1 cellular context compared by ENCODE assay signal in genomic region chr7:98423043-98423442, GRCh38.
TF ChIP-seq lines count a peak whose summit lies in the region.

No MANE protein-coding gene starts in this region.

TF ChIP-seq in GM12878, 131 proteins besides CTCF, POLR2A, EP300 and RAD21 (continued from another document):
- no peak for TF ChIP-seq PRDM15 (CRISPR knock-in tag; IDR thresholded peaks at IDR 0.05)
- no peak for TF ChIP-seq CUX1 (IDR thresholded peaks at IDR 0.05; ENCODE audit: insufficient replicate concordance, low read depth, low read length)
- no peak for TF ChIP-seq EZH2 (IDR thresholded peaks at IDR 0.05; ENCODE audit: borderline replicate concordance, control insufficient read depth, low read depth, low read length)
- TF ChIP-seq CBFB (IDR thresholded peaks at IDR 0.05; ENCODE audit: low read depth), result no peak
- TF ChIP-seq ZBTB40 (IDR thresholded peaks at IDR 0.05; ENCODE audit: borderline replicate concordance), result no peak
